ENCODE assay signal across 17 cellular contexts in the genomic region with DNA sequence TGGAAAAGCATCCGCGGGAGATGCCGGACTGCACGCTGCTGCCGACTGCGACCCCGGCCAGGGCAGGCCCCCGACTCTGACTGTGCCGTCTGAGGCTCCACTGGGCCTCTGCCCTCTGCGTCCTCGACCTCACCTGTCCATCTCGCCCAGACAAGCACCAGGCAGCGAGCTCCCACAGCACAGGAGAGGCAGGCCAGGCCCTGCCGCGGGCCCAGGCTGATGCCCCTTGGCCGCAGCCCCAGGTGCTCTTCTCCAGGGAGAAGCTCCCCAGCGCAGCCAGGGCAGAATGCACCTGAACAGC.
DNase-seq lines count a peak whose midpoint lies in the region; ATAC-seq and TF ChIP-seq lines count a peak whose summit lies in the region.
"Had no signal": no experiment of that assay in that cellular context is flagged by ENCODE, and none has a peak within 500 bp of the region (broad histone marks: within the 10 kb centered on the region; RNA-seq: fewer than 3 reads in every experiment).

No MANE protein-coding gene starts in this region.

- intact Hi-C loops in activated CD4-positive, alpha-beta memory T cell treated with anti-CD3 and anti-CD28 coated beads for 36 hours (cut with micrococcal nuclease) = no loop called here
- intact Hi-C loops in tibial artery (cut with DNase I; ENCODE audit: low total_unique reads) = no loop called here

- CTCF ChIA-PET in activated CD4-positive, alpha-beta memory T cell treated with anti-CD3 and anti-CD28 coated beads for 36 hours (lab: Charles Lee) = no interaction called here
- CTCF ChIA-PET in activated CD4-positive, alpha-beta memory T cell treated with anti-CD3 and anti-CD28 coated beads, Interleukin-2, amount 10 ng/mL, durations not matched to agents 7 days and 5 days (lab: Charles Lee) = interaction anchor here (1.0 to 1.6 kb wide), 2 partner anchors 10 to 14 kb away, joined by 3 to 5 read pairs; no protein-coding TSS in a partner anchor

- no peak for ATAC-seq in T-helper 17 cell
- ATAC-seq in stimulated activated naive B cell treated with anti-CD40 and anti-IgM and Interleukin-4, amounts not matched to agents 10 μg/mL and 1 μg/mL and 100 μg/mL, for 72 hours (replicated peaks) = no peak
- ATAC-seq in HG03095 (IDR thresholded peaks at IDR 0.05; ENCODE audit: unreplicated experiment) = no peak

- H3K27ac ChIP-seq in tibial artery = no peak overlapping the region
- H3K27ac ChIP-seq: 22Rv1, Peyer's patch had no signal

- no peaks in the 10 kb centered on the region for H3K27me3 Mint-ChIP-seq in activated CD4-positive, alpha-beta memory T cell treated with anti-CD3 and anti-CD28 coated beads for 36 hours
- no peaks in the 10 kb centered on the region for H3K27me3 Mint-ChIP-seq in activated CD4-positive, alpha-beta memory T cell treated with anti-CD3 and anti-CD28 coated beads, Interleukin-2, amount 10 ng/mL, durations not matched to agents 7 days and 5 days
- no peaks in the 10 kb centered on the region for H3K27me3 Mint-ChIP-seq in T-helper 17 cell
- no peaks in the 10 kb centered on the region for H3K27me3 Mint-ChIP-seq in stimulated activated naive B cell treated with anti-CD40 and anti-IgM and Interleukin-4, amounts not matched to agents 10 μg/mL and 1 μg/mL and 100 μg/mL, for 72 hours
- H3K27me3 Mint-ChIP-seq: B cell had no signal

- H3K9me3 Mint-ChIP-seq in activated CD4-positive, alpha-beta memory T cell treated with anti-CD3 and anti-CD28 coated beads for 36 hours = no peaks in the 10 kb centered on the region
- H3K9me3 Mint-ChIP-seq in activated CD4-positive, alpha-beta memory T cell treated with anti-CD3 and anti-CD28 coated beads, Interleukin-2, amount 10 ng/mL, durations not matched to agents 7 days and 5 days = no peaks in the 10 kb centered on the region
- no peaks in the 10 kb centered on the region for H3K9me3 Mint-ChIP-seq in stimulated activated naive B cell treated with anti-CD40 and anti-IgM and Interleukin-4, amounts not matched to agents 10 μg/mL and 1 μg/mL and 100 μg/mL, for 72 hours
- H3K9me3 Mint-ChIP-seq: CD8-positive, alpha-beta T cell had no signal

- no peak overlapping the region for H3K4me3 ChIP-seq in tibial artery
- H3K4me3 ChIP-seq: Peyer's patch had no signal

- H3K36me3 Mint-ChIP-seq in activated CD4-positive, alpha-beta memory T cell treated with anti-CD3 and anti-CD28 coated beads for 36 hours = peaks cover 53% of the 10 kb centered on the region
- H3K36me3 Mint-ChIP-seq in activated CD4-positive, alpha-beta memory T cell treated with anti-CD3 and anti-CD28 coated beads, Interleukin-2, amount 10 ng/mL, durations not matched to agents 7 days and 5 days (ENCODE audit: low read depth) = peaks cover 87% of the 10 kb centered on the region
- peaks cover 10% of the 10 kb centered on the region for H3K36me3 Mint-ChIP-seq in T-helper 17 cell (ENCODE audit: low read depth)
- peaks cover 72 to 74% of the 10 kb centered on the region in 2 donors for H3K36me3 Mint-ChIP-seq in stimulated activated naive B cell treated with anti-CD40 and anti-IgM and Interleukin-4, amounts not matched to agents 10 μg/mL and 1 μg/mL and 100 μg/mL, for 72 hours

- no peak for TF ChIP-seq CTCF in tibial artery (IDR thresholded peaks at IDR 0.05)

- H3K4me3 Mint-ChIP-seq in activated CD4-positive, alpha-beta memory T cell treated with anti-CD3 and anti-CD28 coated beads for 36 hours = no peak overlapping the region
- no peak overlapping the region for H3K4me3 Mint-ChIP-seq in activated CD4-positive, alpha-beta memory T cell treated with anti-CD3 and anti-CD28 coated beads, Interleukin-2, amount 10 ng/mL, durations not matched to agents 7 days and 5 days
- peak overlapping the region; percentile 33 for H3K4me3 Mint-ChIP-seq in T-helper 17 cell
- peak overlapping the region in 1 of 2 donors; percentile 51 for H3K4me3 Mint-ChIP-seq in stimulated activated naive B cell treated with anti-CD40 and anti-IgM and Interleukin-4, amounts not matched to agents 10 μg/mL and 1 μg/mL and 100 μg/mL, for 72 hours
- H3K4me3 Mint-ChIP-seq: B cell; CD8-positive, alpha-beta T cell had no signal

- DNase-seq in activated CD4-positive, alpha-beta memory T cell treated with anti-CD3 and anti-CD28 coated beads for 36 hours = peak; percentile 6
- DNase-seq in activated CD4-positive, alpha-beta memory T cell treated with anti-CD3 and anti-CD28 coated beads, Interleukin-2, amount 10 ng/mL, durations not matched to agents 7 days and 5 days = no peak
- no peak for DNase-seq in T-helper 17 cell
- peak; percentile 48 for DNase-seq in islet precursor cell
- no peak for DNase-seq in stimulated activated naive B cell treated with anti-CD40 and anti-IgM and Interleukin-4, amounts not matched to agents 10 μg/mL and 1 μg/mL and 100 μg/mL, for 72 hours
- DNase-seq in tibial artery = no peak
- no peak for DNase-seq in anterior cingulate cortex (lab: John Stamatoyannopoulos, UW)
- DNase-seq: CD8-positive, alpha-beta T cell; NCI-H2029; NCI-H2171 treated with DMSO at 0.1 percent for 48 hours; NCI-H82; SHP77 had no signal

- no peaks in the 10 kb centered on the region for H3K4me1 ChIP-seq in tibial artery

- no peaks in the 10 kb centered on the region for H3K4me1 Mint-ChIP-seq in activated CD4-positive, alpha-beta memory T cell treated with anti-CD3 and anti-CD28 coated beads for 36 hours (ENCODE audit: low read depth)
- H3K4me1 Mint-ChIP-seq in activated CD4-positive, alpha-beta memory T cell treated with anti-CD3 and anti-CD28 coated beads, Interleukin-2, amount 10 ng/mL, durations not matched to agents 7 days and 5 days = peaks cover 9% of the 10 kb centered on the region
- peaks cover 17% of the 10 kb centered on the region for H3K4me1 Mint-ChIP-seq in T-helper 17 cell
- H3K4me1 Mint-ChIP-seq in stimulated activated naive B cell treated with anti-CD40 and anti-IgM and Interleukin-4, amounts not matched to agents 10 μg/mL and 1 μg/mL and 100 μg/mL, for 72 hours = peaks cover 0 to 10% of the 10 kb centered on the region in 2 donors
- H3K4me1 Mint-ChIP-seq: B cell had no signal

- H3K36me3 ChIP-seq in tibial artery = peaks cover 22 to 77% (median 62%) of the 10 kb centered on the region in 3 donors

- no peak overlapping the region for H3K27ac Mint-ChIP-seq in activated CD4-positive, alpha-beta memory T cell treated with anti-CD3 and anti-CD28 coated beads for 36 hours
- no peak overlapping the region for H3K27ac Mint-ChIP-seq in activated CD4-positive, alpha-beta memory T cell treated with anti-CD3 and anti-CD28 coated beads, Interleukin-2, amount 10 ng/mL, durations not matched to agents 7 days and 5 days
- H3K27ac Mint-ChIP-seq in T-helper 17 cell = peak overlapping the region; percentile 57
- H3K27ac Mint-ChIP-seq in stimulated activated naive B cell treated with anti-CD40 and anti-IgM and Interleukin-4, amounts not matched to agents 10 μg/mL and 1 μg/mL and 100 μg/mL, for 72 hours = peak overlapping the region; percentile 65
- H3K27ac Mint-ChIP-seq: B cell had no signal

- no peaks in the 10 kb centered on the region for H3K27me3 ChIP-seq in tibial artery
- H3K27me3 ChIP-seq: Peyer's patch had no signal

- H3K9me3 ChIP-seq in T-helper 17 cell (ENCODE audit: control insufficient read depth, low read length, poor library complexity, severe bottlenecking) (no peaks in the 10 kb centered on the region), tibial artery (no peaks in the 10 kb centered on the region)
- H3K9me3 ChIP-seq: Peyer's patch, SK-N-SH had no signal

- POLR2A ChIA-PET in activated CD4-positive, alpha-beta memory T cell treated with anti-CD3 and anti-CD28 coated beads for 36 hours (lab: Charles Lee) = interaction anchor here (0.7 kb wide), 1 partner anchor 230 kb away, joined by 4 read pairs; no protein-coding TSS in a partner anchor
- POLR2A ChIA-PET in activated CD4-positive, alpha-beta memory T cell treated with anti-CD3 and anti-CD28 coated beads, Interleukin-2, amount 10 ng/mL, durations not matched to agents 7 days and 5 days (lab: Charles Lee) = interaction anchor here (0.6 to 3.9 kb wide), 2 partner anchors 9 to 12 kb away, joined by 3 to 19 read pairs; no protein-coding TSS in a partner anchor

Comparison
In these comparisons a context has a peak if more than half of its experiments do, and no peak if none do; other contexts are left out.
1. DNase-seq: peak in activated CD4-positive, alpha-beta memory T cell treated with anti-CD3 and anti-CD28 coated beads for 36 hours (single experiment) and islet precursor cell (single experiment); none in activated CD4-positive, alpha-beta memory T cell treated with anti-CD3 and anti-CD28 coated beads, Interleukin-2, amount 10 ng/mL, durations not matched to agents 7 days and 5 days (single experiment), T-helper 17 cell (0 of 3), stimulated activated naive B cell treated with anti-CD40 and anti-IgM and Interleukin-4, amounts not matched to agents 10 μg/mL and 1 μg/mL and 100 μg/mL, for 72 hours (single experiment), tibial artery (0 of 2) and anterior cingulate cortex (0 of 58).
2. H3K27ac Mint-ChIP-seq: peak in T-helper 17 cell (single experiment) and stimulated activated naive B cell treated with anti-CD40 and anti-IgM and Interleukin-4, amounts not matched to agents 10 μg/mL and 1 μg/mL and 100 μg/mL, for 72 hours (single experiment); none in activated CD4-positive, alpha-beta memory T cell treated with anti-CD3 and anti-CD28 coated beads for 36 hours (single experiment) and activated CD4-positive, alpha-beta memory T cell treated with anti-CD3 and anti-CD28 coated beads, Interleukin-2, amount 10 ng/mL, durations not matched to agents 7 days and 5 days (single experiment).